ENCODE assay signal across 8 cellular contexts in genomic region chr15:24772709-24773373, GRCh38.
A peak's percentile ranks its signal among the peaks of the same experiment; 100 is the strongest.
DNase-seq lines count a peak whose midpoint lies in the region; ATAC-seq and TF ChIP-seq lines count a peak whose summit lies in the region.

No MANE protein-coding gene starts in this region.

- 41% methylated on average over 34 of the region's 47 CpGs for WGBS in mammary epithelial cell (ENCODE audit: low coverage, missing lambda C conversion rate)

- H3K4me3 ChIP-seq in H7 (ENCODE audit: insufficient read depth, low read depth, low read length) (peak overlapping the region; percentile 30; the same call in 1 of the 2 replicates), WI38 (ENCODE audit: low read depth, low read length) (peak overlapping the region; percentile 44), mammary epithelial cell (replicated peaks in 1 of 3; ENCODE audit: insufficient read depth in 1 of 3, low read depth in 2 of 3, low read length in 3 of 3) (no peak overlapping the region), iPS-15b (ENCODE audit: low read depth, low read length) (peak overlapping the region; percentile 82), skeletal muscle cell (ENCODE audit: low read depth, low read length) (peak overlapping the region; percentile 50)

- H3K9ac ChIP-seq in mammary epithelial cell (ENCODE audit: insufficient read depth, low read length), result no peak overlapping the region
- H3K9ac ChIP-seq in iPS-15b (ENCODE audit: low read depth, low read length), result peak overlapping the region; percentile 78

- H3K9me3 ChIP-seq in mammary epithelial cell (replicated peaks; ENCODE audit: insufficient read depth, low read length) (peaks cover 18% of the 10 kb centered on the region), iPS-15b (ENCODE audit: control insufficient read depth, insufficient read depth, low read length) (no peaks in the 10 kb centered on the region)

- H3K4me1 ChIP-seq in mammary epithelial cell (ENCODE audit: insufficient read depth, low read length) (no peaks in the 10 kb centered on the region), iPS-15b (ENCODE audit: control insufficient read depth, insufficient read depth, low read length) (peaks cover 8% of the 10 kb centered on the region)

- H3K27me3 ChIP-seq in H7 (ENCODE audit: control insufficient read depth, insufficient read depth, low read length) (no peaks in the 10 kb centered on the region), mammary epithelial cell (ENCODE audit: insufficient read depth, low read length) (no peaks in the 10 kb centered on the region), iPS-15b (ENCODE audit: control insufficient read depth, insufficient read depth, low read length) (no peaks in the 10 kb centered on the region)

- in situ Hi-C loops in mammary epithelial cell (cut with MboI; ENCODE audit: low sequenced_read_pairs in 2 of 2), result no loop called here

- TF ChIP-seq CTCF in WI38 (IDR thresholded peaks at IDR 0.05; ENCODE audit: low read depth, low read length) (no peak), mammary epithelial cell (conservative IDR thresholded peaks at IDR 0.05 in 1 of 2, IDR thresholded peaks at IDR 0.05 in 1 of 2; ENCODE audit: extremely low read depth in 1 of 2, insufficient read depth in 1 of 2, low read depth in 1 of 2, low read length in 2 of 2) (no peak)

- peak overlapping the region; percentile 39 for H2AFZ ChIP-seq in mammary epithelial cell (ENCODE audit: low read depth, low read length)

- no peak overlapping the region for H3K4me2 ChIP-seq in mammary epithelial cell (ENCODE audit: insufficient read depth, low read depth, low read length)

- CTCF ChIA-PET in mammary epithelial cell (lab: Charles Lee; ENCODE audit: low non-redundant PET), result no interaction called here

- no peaks in the 10 kb centered on the region for H3K79me2 ChIP-seq in mammary epithelial cell (ENCODE audit: insufficient read depth, low read length)

- no peak for DNase-seq in H7
- peak; percentile 51 for DNase-seq in mammary epithelial cell
- peak; percentile 43 for DNase-seq in skeletal muscle cell (ENCODE audit: low read depth)
- no peak for DNase-seq in NCI-H2029 (lab: John Stamatoyannopoulos, UW)

- H3K36me3 ChIP-seq in H7 (replicated peaks; ENCODE audit: control insufficient read depth, insufficient read depth, low read length), result no peaks in the 10 kb centered on the region
- no peaks in the 10 kb centered on the region for H3K36me3 ChIP-seq in mammary epithelial cell (ENCODE audit: insufficient read depth, low read length)
- no peaks in the 10 kb centered on the region for H3K36me3 ChIP-seq in iPS-15b (ENCODE audit: control insufficient read depth, insufficient read depth, low read length)

- ATAC-seq in GM21737 (IDR thresholded peaks at IDR 0.05; ENCODE audit: unreplicated experiment) (no peak), HG02642 (IDR thresholded peaks at IDR 0.05; ENCODE audit: poor library complexity, unreplicated experiment) (no peak)

- no TSS peak for BruUV-seq in mammary epithelial cell (replicated peaks; lab: Mats Ljungman, UMichigan)

- no peaks in the 10 kb centered on the region for H4K20me1 ChIP-seq in mammary epithelial cell (ENCODE audit: insufficient read depth, low read length)

- intact Hi-C loops in mammary epithelial cell (cut with micrococcal nuclease), result no loop called here

- no peak overlapping the region for H3K27ac ChIP-seq in mammary epithelial cell (ENCODE audit: insufficient read depth, low read depth, low read length)

- dilution Hi-C loops in mammary epithelial cell (cut with HindIII; ENCODE audit: low sequenced_read_pairs), result no loop called here

Comparison
In these comparisons a context has a peak if more than half of its experiments do, and no peak if none do; other contexts are left out.
1. DNase-seq: peak in mammary epithelial cell (single experiment) and skeletal muscle cell (single experiment); none in H7 (single experiment) and NCI-H2029 (single experiment).
2. H3K4me3 ChIP-seq: peak in H7 (single experiment), WI38 (single experiment), iPS-15b (single experiment) and skeletal muscle cell (single experiment); none in mammary epithelial cell (0 of 3).